35 cellular contexts compared by ENCODE assay signal in the genomic region with DNA sequence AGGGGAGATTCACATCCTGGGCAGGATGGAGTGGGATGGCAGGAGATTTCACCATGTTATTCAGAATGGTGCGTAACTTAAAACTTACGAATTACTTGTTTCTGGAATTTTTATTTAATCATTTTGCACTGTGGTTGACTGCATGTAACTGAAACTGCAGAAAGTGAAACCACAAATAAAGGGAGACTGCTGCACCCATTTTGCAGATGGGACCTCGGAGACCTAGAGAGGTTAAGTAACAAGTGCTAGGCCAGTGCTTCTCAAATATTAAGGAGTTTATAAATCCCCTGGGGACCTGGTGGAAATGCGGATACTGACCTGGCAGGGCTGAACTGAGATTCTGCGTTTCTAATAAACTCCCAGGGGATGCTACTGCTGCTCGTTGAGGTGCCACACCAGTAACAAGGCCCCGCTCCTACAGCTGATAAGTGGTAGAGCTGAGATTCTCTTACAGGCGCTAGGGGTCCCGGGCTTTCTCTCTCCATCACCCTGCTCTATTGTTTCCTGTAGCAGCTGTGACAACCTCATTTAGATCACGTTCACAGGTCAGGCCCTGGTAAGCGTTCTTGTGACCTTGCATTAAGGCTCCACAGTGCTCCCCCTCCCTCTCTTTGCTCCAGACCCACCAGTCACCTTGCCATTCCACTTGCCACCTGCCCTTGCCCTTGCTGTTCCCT.
"Had no signal": no experiment of that assay in that cellular context is flagged by ENCODE, and none has a peak within 500 bp of the region (broad histone marks: within the 10 kb centered on the region; RNA-seq: fewer than 3 reads in every experiment).

No MANE protein-coding gene starts in this region.

- H3K4me3 ChIP-seq: PC-9 had no signal

- H3K36me3 Mint-ChIP-seq: activated CD8-positive, alpha-beta memory T cell treated with anti-CD3 and anti-CD28 coated beads, Interleukin-2, amount 10 ng/mL, durations not matched to agents 7 days and 5 days; activated naive CD8-positive, alpha-beta T cell treated with anti-CD3 and anti-CD28 coated beads for 36 hours had no signal

- H3K36me3 ChIP-seq: brain microvascular endothelial cell, WERI-Rb-1 had no signal

- DNase-seq: activated CD4-positive, alpha-beta memory T cell treated with anti-CD3 and anti-CD28 coated beads, Interleukin-2, amount 10 ng/mL, durations not matched to agents 7 days and 5 days; activated CD4-positive, alpha-beta T cell treated with anti-CD3 and anti-CD28 coated beads for 1 hour; activated CD4-positive, alpha-beta T cell treated with anti-CD3 and anti-CD28 coated beads for 48 hours; activated CD4-positive, CD25-positive, alpha-beta regulatory T cell; activated CD8-positive, alpha-beta memory T cell treated with anti-CD3 and anti-CD28 coated beads for 24 hours; activated CD8-positive, alpha-beta memory T cell treated with anti-CD3 and anti-CD28 coated beads, Interleukin-2, amount 10 ng/mL, durations not matched to agents 7 days and 5 days; activated CD8-positive, alpha-beta memory T cell treated with anti-CD3 and anti-CD28 coated beads, Interleukin-2, amount 50 U/mL, for 48 hours; activated effector memory CD4-positive, alpha-beta T cell treated with anti-CD3 and anti-CD28 coated beads, Interleukin-2, amount 50 U/mL, for 16 hours; activated naive CD4-positive, alpha-beta T cell; activated naive CD4-positive, alpha-beta T cell treated with anti-CD3 and anti-CD28 coated beads, Interleukin-2, amount 50 U/mL, for 16 hours; activated naive CD8-positive, alpha-beta T cell treated with anti-CD3 and anti-CD28 coated beads for 36 hours; activated T-cell treated with anti-CD3 and anti-CD28 coated beads, Interleukin-2, amount 50 U/mL, for 72 hours; amniotic stem cell; aorta; brain microvascular endothelial cell; central memory CD4-positive, alpha-beta T cell; Karpas-422; KBM-7; NCI-H1105; NCI-H1436; NCI-H1694; NCI-H2029; NCI-H2171 treated with DMSO at 0.1 percent for 48 hours; NCI-H2227 treated with DMSO at 0.1 percent for 48 hours; NCI-H446; NCI-H510A treated with DMSO at 0.1 percent for 48 hours; NCI-H526 treated with DMSO at 0.1 percent for 48 hours; PC-9; Right ventricle myocardium superior; SW 1271; T-helper 1 cell; T-helper 2 cell; T-helper 9 cell; WERI-Rb-1 had no signal

- H3K27ac ChIP-seq: brain microvascular endothelial cell, PC-9, WERI-Rb-1 had no signal

- H3K27me3 Mint-ChIP-seq: activated CD4-positive, alpha-beta memory T cell treated with anti-CD3 and anti-CD28 coated beads, Interleukin-2, amount 10 ng/mL, durations not matched to agents 7 days and 5 days had no signal

- H2AFZ ChIP-seq: PC-9 had no signal

- H3K4me1 Mint-ChIP-seq: activated CD4-positive, alpha-beta memory T cell treated with anti-CD3 and anti-CD28 coated beads, Interleukin-2, amount 10 ng/mL, durations not matched to agents 7 days and 5 days; activated CD8-positive, alpha-beta memory T cell treated with anti-CD3 and anti-CD28 coated beads, Interleukin-2, amount 10 ng/mL, durations not matched to agents 7 days and 5 days; activated naive CD8-positive, alpha-beta T cell treated with anti-CD3 and anti-CD28 coated beads for 36 hours; activated T-helper 17 cell treated with anti-CD3 and anti-CD28 coated beads, Interleukin-2, amount 50 U/mL, for 72 hours had no signal

- ATAC-seq: activated CD8-positive, alpha-beta memory T cell treated with anti-CD3 and anti-CD28 coated beads, Interleukin-2, amount 10 ng/mL, durations not matched to agents 7 days and 5 days; activated T-cell treated with anti-CD3 and anti-CD28 coated beads, Interleukin-2, amount 50 U/mL, for 72 hours; activated T-helper 17 cell treated with anti-CD3 and anti-CD28 coated beads, Interleukin-2, amount 50 U/mL, for 72 hours had no signal

- H3K27me3 ChIP-seq: brain microvascular endothelial cell had no signal

- H3K27ac Mint-ChIP-seq: activated CD4-positive, alpha-beta memory T cell treated with anti-CD3 and anti-CD28 coated beads, Interleukin-2, amount 10 ng/mL, durations not matched to agents 7 days and 5 days; activated CD8-positive, alpha-beta memory T cell treated with anti-CD3 and anti-CD28 coated beads, Interleukin-2, amount 10 ng/mL, durations not matched to agents 7 days and 5 days; activated naive CD8-positive, alpha-beta T cell treated with anti-CD3 and anti-CD28 coated beads for 36 hours; activated T-cell treated with anti-CD3 and anti-CD28 coated beads, Interleukin-2, amount 50 U/mL, for 72 hours; activated T-helper 17 cell treated with anti-CD3 and anti-CD28 coated beads, Interleukin-2, amount 50 U/mL, for 72 hours had no signal

- H3K4me2 ChIP-seq: PC-9 had no signal

- H3K4me3 Mint-ChIP-seq: activated CD4-positive, alpha-beta memory T cell treated with anti-CD3 and anti-CD28 coated beads, Interleukin-2, amount 10 ng/mL, durations not matched to agents 7 days and 5 days; activated CD8-positive, alpha-beta memory T cell treated with anti-CD3 and anti-CD28 coated beads, Interleukin-2, amount 10 ng/mL, durations not matched to agents 7 days and 5 days; activated naive CD8-positive, alpha-beta T cell treated with anti-CD3 and anti-CD28 coated beads for 36 hours; activated T-cell treated with anti-CD3 and anti-CD28 coated beads, Interleukin-2, amount 50 U/mL, for 72 hours; activated T-helper 17 cell treated with anti-CD3 and anti-CD28 coated beads, Interleukin-2, amount 50 U/mL, for 72 hours had no signal

- H3K9me3 Mint-ChIP-seq: activated CD4-positive, alpha-beta memory T cell treated with anti-CD3 and anti-CD28 coated beads, Interleukin-2, amount 10 ng/mL, durations not matched to agents 7 days and 5 days; activated naive CD8-positive, alpha-beta T cell treated with anti-CD3 and anti-CD28 coated beads for 36 hours; activated T-helper 17 cell treated with anti-CD3 and anti-CD28 coated beads, Interleukin-2, amount 50 U/mL, for 72 hours had no signal
